In genomic region chr4:183099537-183100297, GRCh38 we compare ENCODE assay signal across 8 cellular contexts. TPM values are rescaled to one million over a fixed set of nuclear protein-coding genes. Genes with fewer than 3 reads are reported as not detected.
A peak's percentile ranks its signal among the peaks of the same experiment; 100 is the strongest.
DNase-seq lines count a peak whose midpoint lies in the region; ATAC-seq and TF ChIP-seq lines count a peak whose summit lies in the region.

No MANE protein-coding gene starts in this region.

- H3K27ac ChIP-seq in ACC112 (ENCODE audit: low read depth, low read length): peak overlapping the region; percentile 81
- H3K27ac ChIP-seq in SJCRH30: peak overlapping the region; percentile 85
- peak overlapping the region; percentile 98 for H3K27ac ChIP-seq in left lung

- H3K9me3 ChIP-seq in SJCRH30 (replicated peaks) (no peaks in the 10 kb centered on the region), left lung (no peaks in the 10 kb centered on the region)

- H3K4me1 ChIP-seq in ACC112 (ENCODE audit: control insufficient read depth, insufficient read depth, low read length, unreplicated experiment) (peaks cover 13% of the 10 kb centered on the region), SJCRH30 (0 out of 2 replicates have a peak, but pooled peaks cover 3% of the 10 kb centered on the region), left lung (peaks cover 4 to 29% of the 10 kb centered on the region in 2 donors)

- H2AFZ ChIP-seq in ACC112 (ENCODE audit: low read length, unreplicated experiment): peak overlapping the region; percentile 77

- DNase-seq in GM19238 (ENCODE audit: insufficient read length, low spot score): peak; percentile 7
- DNase-seq in SJCRH30: peak; percentile 51 to 53
- DNase-seq in cerebellum (ENCODE audit: low spot score): peak; percentile 8
- DNase-seq in left lung: peak; percentile 40 to 82
- DNase-seq in stimulated activated naive CD8-positive, alpha-beta T cell treated with anti-CD3 and anti-CD28 coated beads, Interleukin-15, Interleukin-2, amounts not matched to agents 100 U/mL and 50 U/mL, for 24 hours: peak; percentile 24
- DNase-seq in HCEC 1CT: no peak

- H3K27me3 ChIP-seq in ACC112 (ENCODE audit: insufficient read depth, low read length): no peaks in the 10 kb centered on the region
- no peaks in the 10 kb centered on the region for H3K27me3 ChIP-seq in SJCRH30
- H3K27me3 ChIP-seq in left lung: peaks cover 0 to 56% of the 10 kb centered on the region in 2 donors

- ATAC-seq in left lung (no peak), GM18520 (IDR thresholded peaks at IDR 0.05; ENCODE audit: unreplicated experiment) (no peak)
- ATAC-seq in stimulated activated naive CD8-positive, alpha-beta T cell treated with anti-CD3 and anti-CD28 coated beads, Interleukin-15, Interleukin-2, amounts not matched to agents 100 U/mL and 50 U/mL, for 24 hours: no peak

- TF ChIP-seq CTCF in left lung (IDR thresholded peaks at IDR 0.05): no peak

- intact Hi-C loops in left lung (cut with DNase I): no loop called here

- H3K4me3 ChIP-seq in ACC112 (ENCODE audit: low read depth, low read length) (peak overlapping the region; percentile 93), SJCRH30 (peak overlapping the region; percentile 87), left lung (peak overlapping the region; percentile 69 to 75)

- peaks cover 54% of the 10 kb centered on the region for H3K79me2 ChIP-seq in ACC112 (ENCODE audit: control insufficient read depth, insufficient read depth, low read length, unreplicated experiment)

- H3K36me3 ChIP-seq in ACC112 (ENCODE audit: insufficient read depth, low read length): no peaks in the 10 kb centered on the region
- H3K36me3 ChIP-seq in SJCRH30: no peaks in the 10 kb centered on the region; the same call in 1 of the 2 replicates
- no peaks in the 10 kb centered on the region for H3K36me3 ChIP-seq in left lung

RNA-seq across cellular contexts. Expression of gene WWC2, which starts 0.7 kb away (rescaled TPM):
- 23.3 and 23.7 TPM in 2 replicates for total RNA-seq in SJCRH30 (2014; rRNA removed; shearing (Covaris generic))
- total RNA-seq in cerebellum: 50.1 TPM
- 10 to 100 TPM; 55.4 to 96.9 TPM for total RNA-seq in left lung
